ENCODE assay signal across 9 cellular contexts in genomic region chr4:146520894-146521542, GRCh38. TPM values are rescaled to one million over a fixed set of nuclear protein-coding genes. Genes with fewer than 3 reads are reported as not detected.
DNase-seq lines count a peak whose midpoint lies in the region; ATAC-seq and TF ChIP-seq lines count a peak whose summit lies in the region.
"Had no signal": no experiment of that assay in that cellular context is flagged by ENCODE, and none has a peak within 500 bp of the region (broad histone marks: within the 10 kb centered on the region; RNA-seq: fewer than 3 reads in every experiment).

No MANE protein-coding gene starts in this region.

- H3K27ac Mint-ChIP-seq in activated CD8-positive, alpha-beta memory T cell treated with anti-CD3 and anti-CD28 coated beads, Interleukin-2, amount 10 ng/mL, durations not matched to agents 7 days and 5 days: no peak overlapping the region
- H3K27ac Mint-ChIP-seq: stimulated activated naive CD8-positive, alpha-beta T cell treated with anti-CD3 and anti-CD28 coated beads, Interleukin-15, Interleukin-2, amounts not matched to agents 100 ng/mL and 50 ng/mL, for 24 hours had no signal

- H3K4me3 ChIP-seq in BJ (ENCODE audit: low read depth, low read length): peak overlapping the region; percentile 68
- peak overlapping the region; percentile 98 for H3K4me3 ChIP-seq in fibroblast of villous mesenchyme (ENCODE audit: low read depth, low read length)
- peak overlapping the region; percentile 94 for H3K4me3 ChIP-seq in osteoblast (ENCODE audit: insufficient read depth, low read length)

- no peaks in the 10 kb centered on the region for H3K27me3 Mint-ChIP-seq in activated CD8-positive, alpha-beta memory T cell treated with anti-CD3 and anti-CD28 coated beads, Interleukin-2, amount 10 ng/mL, durations not matched to agents 7 days and 5 days
- H3K27me3 Mint-ChIP-seq: stimulated activated naive CD8-positive, alpha-beta T cell treated with anti-CD3 and anti-CD28 coated beads, Interleukin-15, Interleukin-2, amounts not matched to agents 100 ng/mL and 50 ng/mL, for 24 hours had no signal

- peaks cover 5% of the 10 kb centered on the region for H3K36me3 Mint-ChIP-seq in activated CD8-positive, alpha-beta memory T cell treated with anti-CD3 and anti-CD28 coated beads, Interleukin-2, amount 10 ng/mL, durations not matched to agents 7 days and 5 days

- peak; percentile 51 for ATAC-seq in GM18517 (IDR thresholded peaks at IDR 0.05; ENCODE audit: unreplicated experiment)
- ATAC-seq in HG02981 (IDR thresholded peaks at IDR 0.05; ENCODE audit: unreplicated experiment): peak; percentile 43
- ATAC-seq in activated CD8-positive, alpha-beta memory T cell treated with anti-CD3 and anti-CD28 coated beads, Interleukin-2, amount 10 ng/mL, durations not matched to agents 7 days and 5 days: peak; percentile 40

- H3K4me1 Mint-ChIP-seq in activated CD8-positive, alpha-beta memory T cell treated with anti-CD3 and anti-CD28 coated beads, Interleukin-2, amount 10 ng/mL, durations not matched to agents 7 days and 5 days: peaks cover 20% of the 10 kb centered on the region

- POLR2A ChIA-PET in BJ (lab: Charles Lee): interaction anchor here (0.6 kb wide), 1 partner anchor 56 kb away, joined by 3 read pairs; no protein-coding TSS in a partner anchor

- peaks cover 34% of the 10 kb centered on the region for H3K79me2 ChIP-seq in osteoblast (ENCODE audit: insufficient read depth, low read length)

- H3K27me3 ChIP-seq in BJ (ENCODE audit: control insufficient read depth, insufficient read depth, low read length): no peaks in the 10 kb centered on the region
- no peaks in the 10 kb centered on the region for H3K27me3 ChIP-seq in osteoblast (ENCODE audit: insufficient read depth, low read length)

- H2AFZ ChIP-seq in osteoblast (ENCODE audit: low read length): peak overlapping the region; percentile 100

- no peaks in the 10 kb centered on the region for H4K20me1 ChIP-seq in osteoblast (ENCODE audit: insufficient read depth, low read length)

- H3K4me2 ChIP-seq in osteoblast (ENCODE audit: insufficient read depth, low read length): peak overlapping the region; percentile 100

- no peaks in the 10 kb centered on the region for H3K9me3 ChIP-seq in osteoblast (ENCODE audit: low read depth, low read length)

- DNase-seq in BJ (ENCODE audit: low read depth) (no peak), NCI-H226 (peak; percentile 7), fibroblast of villous mesenchyme (ENCODE audit: low read depth) (peak; percentile 80), osteoblast (ENCODE audit: insufficient read length, low spot score, missing footprints) (peak; percentile 80), cerebellar nuclear complex (lab: John Stamatoyannopoulos, UW) (no peak)
- peak; percentile 55 for DNase-seq in activated CD8-positive, alpha-beta memory T cell treated with anti-CD3 and anti-CD28 coated beads, Interleukin-2, amount 10 ng/mL, durations not matched to agents 7 days and 5 days

- CTCF ChIA-PET in BJ (lab: Yijun Ruan, JAX): no interaction called here
- CTCF ChIA-PET in activated CD8-positive, alpha-beta memory T cell treated with anti-CD3 and anti-CD28 coated beads, Interleukin-2, amount 10 ng/mL, durations not matched to agents 7 days and 5 days (lab: Charles Lee): no interaction called here

- peak overlapping the region; percentile 94 for H3K27ac ChIP-seq in osteoblast (ENCODE audit: low read depth, low read length)

- no peak for TF ChIP-seq CTCF in BJ (IDR thresholded peaks at IDR 0.05; ENCODE audit: insufficient read depth, low read depth, low read length)
- no peak for TF ChIP-seq CTCF in fibroblast of villous mesenchyme (IDR thresholded peaks at IDR 0.05; ENCODE audit: insufficient read depth, low read depth, low read length)
- TF ChIP-seq CTCF in osteoblast (IDR thresholded peaks at IDR 0.05; ENCODE audit: extremely low read depth, low read depth, low read length): no peak

- H3K4me3 Mint-ChIP-seq in activated CD8-positive, alpha-beta memory T cell treated with anti-CD3 and anti-CD28 coated beads, Interleukin-2, amount 10 ng/mL, durations not matched to agents 7 days and 5 days: no peak overlapping the region
- H3K4me3 Mint-ChIP-seq: stimulated activated naive CD8-positive, alpha-beta T cell treated with anti-CD3 and anti-CD28 coated beads, Interleukin-15, Interleukin-2, amounts not matched to agents 100 ng/mL and 50 ng/mL, for 24 hours had no signal

- no peaks in the 10 kb centered on the region for H3K9me3 Mint-ChIP-seq in activated CD8-positive, alpha-beta memory T cell treated with anti-CD3 and anti-CD28 coated beads, Interleukin-2, amount 10 ng/mL, durations not matched to agents 7 days and 5 days (ENCODE audit: low read depth)
- H3K9me3 Mint-ChIP-seq: stimulated activated naive CD8-positive, alpha-beta T cell treated with anti-CD3 and anti-CD28 coated beads, Interleukin-15, Interleukin-2, amounts not matched to agents 100 ng/mL and 50 ng/mL, for 24 hours had no signal

- H3K4me1 ChIP-seq in osteoblast (ENCODE audit: insufficient read depth, low read length): peaks cover 14% of the 10 kb centered on the region

- no peaks in the 10 kb centered on the region for H3K36me3 ChIP-seq in BJ (ENCODE audit: control insufficient read depth, insufficient read depth, low read length)
- no peaks in the 10 kb centered on the region for H3K36me3 ChIP-seq in osteoblast (ENCODE audit: insufficient read depth, low read length)

RNA-seq across cellular contexts. Expression of gene SLC10A7, which starts 0.7 kb away (rescaled TPM):
- polyA plus RNA-seq in BJ (2011; rRNA removed): 3.9 and 8.3 TPM in 2 replicates
- polyA minus RNA-seq in BJ (2011; rRNA and poly(A)+ RNA removed): 5.3 and 5.8 TPM in 2 replicates
- 10 to 100 TPM; 21.4 to 23.9 TPM for total RNA-seq in activated CD8-positive, alpha-beta memory T cell treated with anti-CD3 and anti-CD28 coated beads, Interleukin-2, amount 10 ng/mL, durations not matched to agents 7 days and 5 days
- total RNA-seq in fibroblast of villous mesenchyme: 11.9 and 20.3 TPM in 2 replicates
- 9.0 and 12.4 TPM in 2 replicates for total RNA-seq in osteoblast

Comparison
In these comparisons a context has a peak if more than half of its experiments do, and no peak if none do; other contexts are left out.
1. DNase-seq: peak in NCI-H226 (single experiment), activated CD8-positive, alpha-beta memory T cell treated with anti-CD3 and anti-CD28 coated beads, Interleukin-2, amount 10 ng/mL, durations not matched to agents 7 days and 5 days (single experiment), fibroblast of villous mesenchyme (single experiment) and osteoblast (single experiment); none in BJ (single experiment) and cerebellar nuclear complex (0 of 2).
2. Peak in every context shown above with its lines, with median percentiles within 50 percentile points of each other: H3K4me3 ChIP-seq and ATAC-seq.